ENCODE assay signal across 5 cellular contexts in the genomic region with DNA sequence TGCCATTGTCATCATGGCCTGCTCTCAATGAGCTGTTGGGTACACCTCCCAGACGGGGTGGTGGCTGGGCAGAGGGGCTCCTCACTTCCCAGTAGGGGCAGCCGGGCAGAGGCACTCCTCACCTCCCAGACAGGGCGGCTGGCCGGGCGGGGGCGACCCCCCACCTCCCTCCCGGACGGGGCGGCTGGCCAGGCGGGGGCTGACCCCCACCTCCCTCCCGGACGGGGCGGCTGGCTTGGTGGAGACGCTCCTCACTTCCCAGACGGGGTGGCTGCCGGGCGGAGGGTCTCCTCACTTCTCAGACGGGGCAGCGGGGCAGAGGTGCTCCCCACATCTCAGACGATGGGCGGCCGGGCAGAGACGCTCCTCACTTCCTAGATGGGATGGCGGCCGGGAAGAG. TPM values are rescaled to one million over a fixed set of nuclear protein-coding genes. Genes with fewer than 3 reads are reported as not detected.
"Had no signal": no experiment of that assay in that cellular context is flagged by ENCODE, and none has a peak within 500 bp of the region (broad histone marks: within the 10 kb centered on the region; RNA-seq: fewer than 3 reads in every experiment).

No MANE protein-coding gene starts in this region.

RNA-seq across cellular contexts. Expression of a gene that starts 18.0 kb away (rescaled TPM):
- total RNA-seq: suprapubic skin, temporal lobe, thoracic aorta, uterus, vagina had no signal
